ENCODE assay signal across 17 cellular contexts in the genomic region with DNA sequence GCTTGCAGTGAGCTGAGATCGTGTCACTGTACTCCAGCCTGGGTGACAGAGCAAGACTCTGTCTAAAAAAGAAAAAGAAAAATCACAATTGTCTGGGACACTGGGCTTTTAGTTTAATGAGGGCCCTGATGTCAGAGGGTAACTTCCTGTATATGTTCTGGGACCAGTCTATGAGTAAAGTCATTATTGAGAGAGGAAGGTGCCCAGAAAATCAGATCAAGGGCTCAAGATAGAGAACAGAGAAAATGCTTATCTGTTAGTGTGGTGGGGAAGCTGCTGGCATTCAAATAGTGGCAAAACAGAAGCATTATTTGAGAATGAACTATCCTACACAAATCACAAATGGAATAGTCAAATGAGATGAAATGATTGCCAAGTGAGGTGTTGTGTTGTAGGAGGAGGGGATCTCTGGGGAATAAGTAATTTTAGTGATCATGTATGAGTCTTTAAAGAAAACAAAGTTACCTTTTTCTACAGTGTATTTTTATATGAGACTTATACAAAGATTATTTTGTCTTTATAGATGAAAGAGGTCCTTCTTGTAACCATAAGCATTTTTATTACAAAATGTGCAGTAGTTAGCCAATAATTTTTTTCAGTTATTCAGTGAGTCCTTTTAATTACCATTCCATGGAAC. TPM values are rescaled to one million over a fixed set of nuclear protein-coding genes. Genes with fewer than 3 reads are reported as not detected.
DNase-seq lines count a peak whose midpoint lies in the region; ATAC-seq and TF ChIP-seq lines count a peak whose summit lies in the region.
"Had no signal": no experiment of that assay in that cellular context is flagged by ENCODE, and none has a peak within 500 bp of the region (broad histone marks: within the 10 kb centered on the region; RNA-seq: fewer than 3 reads in every experiment).

No MANE protein-coding gene starts in this region.

- ATAC-seq in activated T-helper 17 cell treated with anti-CD3 and anti-CD28 coated beads, Interleukin-2, amount 50 U/mL, for 72 hours (replicated peaks): peak; percentile 28
- ATAC-seq in natural killer cell: peak; percentile 16 to 30 (median 22)
- ATAC-seq in GM21825 (IDR thresholded peaks at IDR 0.05; ENCODE audit: unreplicated experiment): no peak
- no peak for ATAC-seq in foreskin keratinocyte

- H3K27me3 ChIP-seq in foreskin keratinocyte: no peaks in the 10 kb centered on the region
- H3K27me3 ChIP-seq: SJCRH30, upper lobe of left lung had no signal

- intact Hi-C loops in natural killer cell (cut with micrococcal nuclease): no loop called here

- H3K9me3 Mint-ChIP-seq in activated CD4-positive, alpha-beta T cell treated with anti-CD3 and anti-CD28 coated beads, Interleukin-2, amount 10 ng/mL, durations not matched to agents 7 days and 5 days: no peaks in the 10 kb centered on the region
- H3K9me3 Mint-ChIP-seq in activated T-helper 17 cell treated with anti-CD3 and anti-CD28 coated beads, Interleukin-2, amount 50 U/mL, for 72 hours: no peaks in the 10 kb centered on the region
- H3K9me3 Mint-ChIP-seq in natural killer cell: no peaks in the 10 kb centered on the region
- H3K9me3 Mint-ChIP-seq: H9 had no signal

- H3K4me3 Mint-ChIP-seq in activated CD4-positive, alpha-beta T cell treated with anti-CD3 and anti-CD28 coated beads, Interleukin-2, amount 10 ng/mL, durations not matched to agents 7 days and 5 days: no peak overlapping the region
- peak overlapping the region; percentile 28 for H3K4me3 Mint-ChIP-seq in activated T-helper 17 cell treated with anti-CD3 and anti-CD28 coated beads, Interleukin-2, amount 50 U/mL, for 72 hours
- peak overlapping the region; percentile 60 for H3K4me3 Mint-ChIP-seq in natural killer cell
- H3K4me3 Mint-ChIP-seq: H9 had no signal

- POLR2A ChIA-PET in activated CD4-positive, alpha-beta T cell treated with anti-CD3 and anti-CD28 coated beads, Interleukin-2, amount 10 ng/mL, durations not matched to agents 7 days and 5 days (lab: Charles Lee): no interaction called here

- H3K36me3 Mint-ChIP-seq in activated CD4-positive, alpha-beta T cell treated with anti-CD3 and anti-CD28 coated beads, Interleukin-2, amount 10 ng/mL, durations not matched to agents 7 days and 5 days (ENCODE audit: low read depth): peaks cover 72% of the 10 kb centered on the region
- peaks cover 94% of the 10 kb centered on the region for H3K36me3 Mint-ChIP-seq in activated T-helper 17 cell treated with anti-CD3 and anti-CD28 coated beads, Interleukin-2, amount 50 U/mL, for 72 hours (ENCODE audit: low read depth)
- no peaks in the 10 kb centered on the region for H3K36me3 Mint-ChIP-seq in natural killer cell

- no peaks in the 10 kb centered on the region for H3K27me3 Mint-ChIP-seq in activated CD4-positive, alpha-beta T cell treated with anti-CD3 and anti-CD28 coated beads, Interleukin-2, amount 10 ng/mL, durations not matched to agents 7 days and 5 days
- no peaks in the 10 kb centered on the region for H3K27me3 Mint-ChIP-seq in activated T-helper 17 cell treated with anti-CD3 and anti-CD28 coated beads, Interleukin-2, amount 50 U/mL, for 72 hours
- no peaks in the 10 kb centered on the region for H3K27me3 Mint-ChIP-seq in natural killer cell (ENCODE audit: low read depth in 2 of 2)

- H3K27ac ChIP-seq in foreskin keratinocyte: no peak overlapping the region
- H3K27ac ChIP-seq: SJCRH30 had no signal

- CTCF ChIA-PET in activated CD4-positive, alpha-beta T cell treated with anti-CD3 and anti-CD28 coated beads, Interleukin-2, amount 10 ng/mL, durations not matched to agents 7 days and 5 days (lab: Charles Lee): interaction anchor here (0.6 to 1.9 kb wide), 9 partner anchors 8 to 726 kb away, joined by 3 to 6 read pairs (median 4); partner anchors contain the start of gene ARIH2

- H3K27ac Mint-ChIP-seq in activated CD4-positive, alpha-beta T cell treated with anti-CD3 and anti-CD28 coated beads, Interleukin-2, amount 10 ng/mL, durations not matched to agents 7 days and 5 days: peak overlapping the region; percentile 58
- H3K27ac Mint-ChIP-seq in activated T-helper 17 cell treated with anti-CD3 and anti-CD28 coated beads, Interleukin-2, amount 50 U/mL, for 72 hours: peak overlapping the region; percentile 49
- peak overlapping the region; percentile 71 to 79 for H3K27ac Mint-ChIP-seq in natural killer cell
- H3K27ac Mint-ChIP-seq: H9 had no signal

- TF ChIP-seq CTCF in natural killer cell (IDR thresholded peaks at IDR 0.05) (no peak), foreskin keratinocyte (conservative IDR thresholded peaks at IDR 0.05) (no peak)

- DNase-seq in activated CD4-positive, alpha-beta T cell treated with anti-CD3 and anti-CD28 coated beads, Interleukin-2, amount 10 ng/mL, durations not matched to agents 7 days and 5 days: no peak
- DNase-seq in activated CD4-positive, alpha-beta T cell treated with anti-CD3 and anti-CD28 coated beads, Interleukin-2, amount 50 U/mL, for 1 hour: no peak
- peak; percentile 92 for DNase-seq in COLO829 (ENCODE audit: low spot score)
- no peak for DNase-seq in natural killer cell
- DNase-seq in foreskin keratinocyte: no peak
- DNase-seq in NCI-H1048 (lab: John Stamatoyannopoulos, UW): no peak
- DNase-seq: amygdala; H9; islet precursor cell; NCI-H187; NCI-H446; nucleus accumbens; SJCRH30; stimulated activated naive CD4-positive, alpha-beta T cell; upper lobe of left lung had no signal

- peaks cover 8% of the 10 kb centered on the region for H3K4me1 ChIP-seq in foreskin keratinocyte

- H3K4me1 Mint-ChIP-seq in activated CD4-positive, alpha-beta T cell treated with anti-CD3 and anti-CD28 coated beads, Interleukin-2, amount 10 ng/mL, durations not matched to agents 7 days and 5 days: peaks cover 60% of the 10 kb centered on the region
- H3K4me1 Mint-ChIP-seq in activated T-helper 17 cell treated with anti-CD3 and anti-CD28 coated beads, Interleukin-2, amount 50 U/mL, for 72 hours: peaks cover 45% of the 10 kb centered on the region
- H3K4me1 Mint-ChIP-seq in natural killer cell: peaks cover 64 to 74% of the 10 kb centered on the region in 2 donors
- H3K4me1 Mint-ChIP-seq: H9 had no signal

RNA-seq across cellular contexts. Expression of gene ARIH2, which starts 13.4 kb away (rescaled TPM):
- 10 to 100 TPM; 91.0 to 95.0 TPM for total RNA-seq in activated CD4-positive, alpha-beta T cell treated with anti-CD3 and anti-CD28 coated beads, Interleukin-2, amount 10 ng/mL, durations not matched to agents 7 days and 5 days
- 100 to 1,000 TPM; 107 to 158 TPM for total RNA-seq in activated T-helper 17 cell treated with anti-CD3 and anti-CD28 coated beads, Interleukin-2, amount 50 U/mL, for 72 hours
- 100 to 1,000 TPM; 239 to 291 (median 243) TPM for total RNA-seq in natural killer cell
- total RNA-seq in foreskin keratinocyte: 66.0 and 72.3 TPM in 2 replicates
- 28.9 and 35.6 TPM in 2 replicates for polyA plus RNA-seq in foreskin keratinocyte

RNA-seq across cellular contexts. Expression of gene SLC25A20, which starts 33.4 kb away (rescaled TPM):
- total RNA-seq in activated CD4-positive, alpha-beta T cell treated with anti-CD3 and anti-CD28 coated beads, Interleukin-2, amount 10 ng/mL, durations not matched to agents 7 days and 5 days: 10 to 100 TPM; 35.2 to 40.6 TPM
- total RNA-seq in activated T-helper 17 cell treated with anti-CD3 and anti-CD28 coated beads, Interleukin-2, amount 50 U/mL, for 72 hours: 10 to 100 TPM; 13.4 to 33.7 TPM
- total RNA-seq in natural killer cell (10 to 100 TPM; 29.5 to 64.0 (median 48.3) TPM), foreskin keratinocyte (9.7 and 12.9 TPM in 2 replicates)
- polyA plus RNA-seq in foreskin keratinocyte: 8.9 and 10.1 TPM in 2 replicates

RNA-seq across cellular contexts. Expression of gene P4HTM, which starts 58.0 kb away (rescaled TPM):
- total RNA-seq in activated CD4-positive, alpha-beta T cell treated with anti-CD3 and anti-CD28 coated beads, Interleukin-2, amount 10 ng/mL, durations not matched to agents 7 days and 5 days: 10 to 100 TPM; 45.3 to 47.6 TPM
- 10 to 100 TPM; 32.2 to 44.9 TPM for total RNA-seq in activated T-helper 17 cell treated with anti-CD3 and anti-CD28 coated beads, Interleukin-2, amount 50 U/mL, for 72 hours
- total RNA-seq in natural killer cell (10 to 100 TPM; 28.8 to 31.3 (median 30.6) TPM), foreskin keratinocyte (2.2 and 3.0 TPM in 2 replicates)
- polyA plus RNA-seq in foreskin keratinocyte: 2.3 and 2.9 TPM in 2 replicates

Comparison
In these comparisons a context has a peak if more than half of its experiments do, and no peak if none do; other contexts are left out.
1. ATAC-seq: peak in activated T-helper 17 cell treated with anti-CD3 and anti-CD28 coated beads, Interleukin-2, amount 50 U/mL, for 72 hours (single experiment) and natural killer cell (3 of 3); none in GM21825 (single experiment) and foreskin keratinocyte (single experiment).
2. Peak in every context shown above with its lines, with median percentiles within 50 percentile points of each other: H3K27ac Mint-ChIP-seq.